Comparison of ENCODE assay signal across 27 cellular contexts in genomic region chr2:48270209-48270608, GRCh38. TPM values are rescaled to one million over a fixed set of nuclear protein-coding genes. Genes with fewer than 3 reads are reported as not detected.
DNase-seq lines count a peak whose midpoint lies in the region; ATAC-seq, FAIRE-seq and TF ChIP-seq lines count a peak whose summit lies in the region.
"Had no signal": no experiment of that assay in that cellular context is flagged by ENCODE, and none has a peak within 500 bp of the region (broad histone marks: within the 10 kb centered on the region; RNA-seq: fewer than 3 reads in every experiment).

No MANE protein-coding gene starts in this region.

- H4K20me1 ChIP-seq in hepatocyte (ENCODE audit: insufficient read depth, poor library complexity, severe bottlenecking) = no peaks in the 10 kb centered on the region

- H4K5ac ChIP-seq in mesendoderm (ENCODE audit: low read length) = no peak overlapping the region

- TF ChIP-seq CTCF in hepatocyte (IDR thresholded peaks at IDR 0.05; ENCODE audit: poor library complexity) = no peak

- no peak overlapping the region for H3K4me3 ChIP-seq in hepatocyte
- no peak overlapping the region for H3K4me3 ChIP-seq in mesendoderm (ENCODE audit: low read length)
- H3K4me3 ChIP-seq in small intestine (ENCODE audit: low read depth in 1 of 2, low read length in 2 of 2) = no peak overlapping the region
- H3K4me3 ChIP-seq: K562, SJCRH30 had no signal

- H3K27me3 ChIP-seq in hepatocyte (no peaks in the 10 kb centered on the region), mesendoderm (ENCODE audit: insufficient read depth, low read length, poor library complexity) (no peaks in the 10 kb centered on the region), small intestine (ENCODE audit: control insufficient read depth in 2 of 2, insufficient read depth in 2 of 2, low read length in 2 of 2) (no peaks in the 10 kb centered on the region)
- H3K27me3 ChIP-seq: SJCRH30 had no signal

- no peak overlapping the region for H2AFZ ChIP-seq in hepatocyte

- H2BK15ac ChIP-seq in mesendoderm (replicated peaks; ENCODE audit: low read depth) = no peak overlapping the region

- H3K23ac ChIP-seq in mesendoderm (ENCODE audit: low read length) = no peak overlapping the region

- no peak for FAIRE-seq in small intestine (lab: Jason Lieb, UNC)
- FAIRE-seq: D721Med, G401.6, K562 had no signal

- H3K18ac ChIP-seq in mesendoderm (ENCODE audit: low read length) = no peak overlapping the region

- H3K27ac ChIP-seq in hepatocyte = peak overlapping the region; percentile 26
- no peak overlapping the region for H3K27ac ChIP-seq in mesendoderm (ENCODE audit: low read depth, low read length)
- peak overlapping the region in 1 of 2 donors; percentile 35 for H3K27ac ChIP-seq in small intestine (ENCODE audit: low read depth in 1 of 2, low read length in 1 of 2)
- H3K27ac ChIP-seq: 22Rv1, SJCRH30 had no signal

- H3K9ac ChIP-seq in mesendoderm (ENCODE audit: low read length) = no peak overlapping the region

- WGBS in hepatocyte (ENCODE audit: low lambda C conversion rate, missing lambda C conversion rate) = 43% methylated on average over 3 of the region's 3 CpGs
- no CpG with 5 or more reads among the region's 3 CpGs for WGBS in mesendoderm (ENCODE audit: extremely low coverage, insufficient coverage, low lambda C conversion rate)
- 6 to 66% (median 38%) methylated on average over 3 of the region's 3 CpGs for WGBS in small intestine, 3 donors

- no peaks in the 10 kb centered on the region for H3K9me2 ChIP-seq in hepatocyte (replicated peaks; ENCODE audit: insufficient read depth)

- DNase-seq in NCI-H524 (lab: John Stamatoyannopoulos, UW) (peak; percentile 16 to 48), NCI-H524 treated with DMSO at 0.1 percent for 48 hours (lab: John Stamatoyannopoulos, UW) (no peak), hepatocyte (ENCODE audit: low spot score) (peak; percentile 31), mesendoderm (no peak), small intestine (peak; percentile 87), DMS 273 treated with DMSO at 0.1 percent for 48 hours (lab: John Stamatoyannopoulos, UW) (no peak)
- DNase-seq: DMS53; Kasumi-1; NCI-H1092 treated with DMSO at 0.1 percent for 48 hours; NCI-H1436; NCI-H187; NCI-H2081 treated with DMSO at 0.1 percent for 48 hours; NCI-H2171; NCI-H226; NCI-H510A; NCI-H748 treated with DMSO at 0.1 percent for 48 hours; NK-92 treated with Interleukin-12 subunit alpha and Interleukin-12 subunit beta, amount 100 ng/mL, for 24 hours; PC-3; SJCRH30 had no signal

- no peak overlapping the region for H2BK5ac ChIP-seq in mesendoderm (ENCODE audit: low read length)

- peaks cover 23% of the 10 kb centered on the region for H3K4me1 ChIP-seq in hepatocyte (ENCODE audit: insufficient read depth)
- H3K4me1 ChIP-seq in mesendoderm (ENCODE audit: control insufficient read depth, low read depth, low read length) = no peaks in the 10 kb centered on the region
- no peaks in the 10 kb centered on the region for H3K4me1 ChIP-seq in small intestine (ENCODE audit: control insufficient read depth in 2 of 2, insufficient read depth in 1 of 2, low read depth in 1 of 2, low read length in 1 of 2)
- H3K4me1 ChIP-seq: SJCRH30 had no signal

- H3K79me2 ChIP-seq in hepatocyte (no peaks in the 10 kb centered on the region), mesendoderm (ENCODE audit: control insufficient read depth, insufficient read depth, low read length) (no peaks in the 10 kb centered on the region)

- H3K9me3 ChIP-seq in hepatocyte (ENCODE audit: low read depth) (no peaks in the 10 kb centered on the region), small intestine (ENCODE audit: control insufficient read depth, low read depth) (no peaks in the 10 kb centered on the region)
- H3K9me3 ChIP-seq: SJCRH30 had no signal

- H2AK5ac ChIP-seq in mesendoderm (ENCODE audit: low read length) = no peak overlapping the region

- peak overlapping the region; percentile 61 for H2BK120ac ChIP-seq in mesendoderm (ENCODE audit: low read depth, low read length)

- ATAC-seq in GM19455 (IDR thresholded peaks at IDR 0.05; ENCODE audit: unreplicated experiment) (no peak), GM18511 (IDR thresholded peaks at IDR 0.05; ENCODE audit: unreplicated experiment) (no peak)
- ATAC-seq: K562, PC-3, Right ventricle myocardium inferior, SK-N-SH treated with all-trans-retinoic acid at 6 μM for 48 hours had no signal

- H3K36me3 ChIP-seq in hepatocyte (replicated peaks; ENCODE audit: insufficient read depth, low read depth) = no peaks in the 10 kb centered on the region
- no peaks in the 10 kb centered on the region for H3K36me3 ChIP-seq in mesendoderm (ENCODE audit: control insufficient read depth, insufficient read depth, low read length)
- H3K36me3 ChIP-seq in small intestine (ENCODE audit: control insufficient read depth in 2 of 2, insufficient read depth in 2 of 2, low read length in 2 of 2) = no peaks in the 10 kb centered on the region
- H3K36me3 ChIP-seq: SJCRH30 had no signal

- no peak overlapping the region for H3K4ac ChIP-seq in mesendoderm (ENCODE audit: low read depth, low read length)

- no peak overlapping the region for H4K8ac ChIP-seq in mesendoderm (ENCODE audit: low read depth, low read length)

- no peaks in the 10 kb centered on the region for H3K79me1 ChIP-seq in mesendoderm (ENCODE audit: low read length)

- H3K4me2 ChIP-seq in hepatocyte (peak overlapping the region; percentile 49), mesendoderm (ENCODE audit: low read length) (no peak overlapping the region)

- H3K56ac ChIP-seq in mesendoderm (ENCODE audit: low read length) = no peak overlapping the region

RNA-seq across cellular contexts. Expression of gene FOXN2, which starts 44.3 kb away (rescaled TPM):
- 37.7 and 40.7 TPM in 2 replicates for total RNA-seq in hepatocyte
- 9.6 and 10.4 TPM in 2 replicates for polyA plus RNA-seq in hepatocyte
- polyA plus RNA-seq in mesendoderm (2013, experiment 1 of 2) = 8.6 TPM
- polyA plus RNA-seq in mesendoderm (2013, experiment 2 of 2) = 8.7 TPM
- 1 to 10 TPM; 4.3 to 7.2 (median 6.3) TPM for polyA plus RNA-seq in small intestine

Comparison
In these comparisons a context has a peak if more than half of its experiments do, and no peak if none do; other contexts are left out.
1. DNase-seq: peak in NCI-H524 (2 of 2), hepatocyte (single experiment) and small intestine (single experiment); none in NCI-H524 treated with DMSO at 0.1 percent for 48 hours (single experiment), mesendoderm (single experiment) and DMS 273 treated with DMSO at 0.1 percent for 48 hours (single experiment).